In genomic region chr10:18650618-18651017, GRCh38 we compare ENCODE assay signal across 8 cellular contexts. TPM values are rescaled to one million over a fixed set of nuclear protein-coding genes. Genes with fewer than 3 reads are reported as not detected.
A peak's percentile ranks its signal among the peaks of the same experiment; 100 is the strongest.
DNase-seq lines count a peak whose midpoint lies in the region; TF ChIP-seq lines count a peak whose summit lies in the region.

No MANE protein-coding gene starts in this region.

- H3F3A ChIP-seq in neural progenitor cell (ENCODE audit: low read depth): peaks cover 5% of the 10 kb centered on the region

- POLR2A ChIA-PET in CD8-positive, alpha-beta memory T cell (lab: Charles Lee): no interaction called here

- H3K4me1 Mint-ChIP-seq in CD8-positive, alpha-beta memory T cell: peaks cover 35 to 46% (median 46%) of the 10 kb centered on the region in 3 donors
- peaks cover 26% of the 10 kb centered on the region for H3K4me1 Mint-ChIP-seq in neural progenitor cell

- peaks cover 0 to 2% of the 10 kb centered on the region in 2 donors for H3K27me3 Mint-ChIP-seq in CD8-positive, alpha-beta memory T cell
- peaks cover 6% of the 10 kb centered on the region for H3K27me3 Mint-ChIP-seq in neural progenitor cell (ENCODE audit: insufficient read depth, low read depth)

- peak overlapping the region; percentile 95 to 99 (median 97) for H3K27ac Mint-ChIP-seq in CD8-positive, alpha-beta memory T cell
- peak overlapping the region; percentile 69 for H3K27ac Mint-ChIP-seq in neural progenitor cell

- peak overlapping the region; percentile 94 for H2AFZ ChIP-seq in neural progenitor cell (replicated peaks)

- H3K4me1 ChIP-seq in CD8-positive, alpha-beta memory T cell (ENCODE audit: insufficient read depth, low read length): peaks cover 26% of the 10 kb centered on the region
- H3K4me1 ChIP-seq in ectodermal cell (ENCODE audit: control insufficient read depth, insufficient read depth, low read length) (peaks cover 10% of the 10 kb centered on the region), neural progenitor cell (peaks cover 17% of the 10 kb centered on the region)

- WGBS in ectodermal cell, 2 experiments: 2 to 5% methylated on average over 3 to 4 of the region's 4 CpGs

- peaks cover 35% of the 10 kb centered on the region for H3K79me2 ChIP-seq in neural progenitor cell (ENCODE audit: low read depth)

- H3K4me3 Mint-ChIP-seq in CD8-positive, alpha-beta memory T cell: peak overlapping the region; percentile 94 to 99 (median 96)
- H3K4me3 Mint-ChIP-seq in neural progenitor cell: peak overlapping the region; percentile 97

- H3K9me3 ChIP-seq in CD8-positive, alpha-beta memory T cell (ENCODE audit: low read length): no peaks in the 10 kb centered on the region
- no peaks in the 10 kb centered on the region for H3K9me3 ChIP-seq in ectodermal cell (ENCODE audit: control insufficient read depth, low read length)
- H3K9me3 ChIP-seq in neural progenitor cell (ENCODE audit: low read depth): no peaks in the 10 kb centered on the region

- H3K27ac ChIP-seq in CD8-positive, alpha-beta memory T cell (ENCODE audit: low read depth, low read length): peak overlapping the region; percentile 87
- H3K27ac ChIP-seq in ectodermal cell (ENCODE audit: insufficient read depth, low read depth, low read length, poor library complexity, severe bottlenecking): no peak overlapping the region
- no peak overlapping the region for H3K27ac ChIP-seq in neural progenitor cell

- H3K36me3 Mint-ChIP-seq in CD8-positive, alpha-beta memory T cell: peaks cover 0 to 43% (median 9%) of the 10 kb centered on the region in 3 donors
- no peaks in the 10 kb centered on the region for H3K36me3 Mint-ChIP-seq in neural progenitor cell

- TF ChIP-seq CTCF in neural progenitor cell (IDR thresholded peaks at IDR 0.05): no peak

- H4K20me1 ChIP-seq in neural progenitor cell (ENCODE audit: low read depth): no peaks in the 10 kb centered on the region

- peak overlapping the region; percentile 81 for H3K9ac ChIP-seq in neural progenitor cell

- no peaks in the 10 kb centered on the region for H3K36me3 ChIP-seq in CD8-positive, alpha-beta memory T cell (ENCODE audit: insufficient read depth, low read length)
- H3K36me3 ChIP-seq in ectodermal cell (ENCODE audit: control insufficient read depth, insufficient read depth, low read length) (no peaks in the 10 kb centered on the region), neural progenitor cell (no peaks in the 10 kb centered on the region)

- H3K27me3 ChIP-seq in CD8-positive, alpha-beta memory T cell (ENCODE audit: insufficient read depth, low read length, poor library complexity, severe bottlenecking): no peaks in the 10 kb centered on the region
- no peaks in the 10 kb centered on the region for H3K27me3 ChIP-seq in ectodermal cell (ENCODE audit: control insufficient read depth, insufficient read depth, low read length, poor library complexity, severe bottlenecking)
- H3K27me3 ChIP-seq in neural progenitor cell: no peaks in the 10 kb centered on the region

- peak overlapping the region; percentile 93 for H3K4me2 ChIP-seq in neural progenitor cell

- no peaks in the 10 kb centered on the region for H3K9me3 Mint-ChIP-seq in CD8-positive, alpha-beta memory T cell
- H3K9me3 Mint-ChIP-seq in neural progenitor cell: no peaks in the 10 kb centered on the region

- DNase-seq in CD8-positive, alpha-beta memory T cell: peak in 1 of 5 donors; percentile 13
- DNase-seq in NCI-H82 (lab: John Stamatoyannopoulos, UW) (peak; percentile 21), neural progenitor cell (ENCODE audit: low spot score) (no peak), MV-4-11 (lab: John Stamatoyannopoulos, UW) (no peak), NCI-H226 (no peak), NCI-H526 (lab: John Stamatoyannopoulos, UW) (no peak), foreskin melanocyte (no peak)

- CTCF ChIA-PET in CD8-positive, alpha-beta memory T cell (lab: Charles Lee): no interaction called here

- peak overlapping the region; percentile 90 for H3K4me3 ChIP-seq in CD8-positive, alpha-beta memory T cell (ENCODE audit: low read length)
- H3K4me3 ChIP-seq in ectodermal cell (ENCODE audit: insufficient read depth, low read depth, low read length) (peak overlapping the region; percentile 70), neural progenitor cell (peak overlapping the region; percentile 86)

RNA-seq across cellular contexts. Expression of gene NSUN6, which starts 0.8 kb away (rescaled TPM):
- total RNA-seq in CD8-positive, alpha-beta memory T cell: 10 to 100 TPM; 14.1 to 16.4 TPM
- polyA plus RNA-seq in CD8-positive, alpha-beta memory T cell: 8.6 TPM
- polyA plus RNA-seq in ectodermal cell (2013, experiment 1 of 4): 18.5 TPM
- 22.2 TPM for polyA plus RNA-seq in ectodermal cell (2013, experiment 2 of 4)
- 18.6 TPM for polyA plus RNA-seq in ectodermal cell (2013, experiment 3 of 4)
- 18.9 TPM for polyA plus RNA-seq in ectodermal cell (2013, experiment 4 of 4)
- total RNA-seq in neural progenitor cell (ENCODE audit: low replicate concordance): 20.3 and 21.9 TPM in 2 replicates

RNA-seq across cellular contexts. Expression of gene ARL5B, which starts 8.6 kb away (rescaled TPM):
- 1 to 10 TPM; 9.0 to 9.5 TPM for total RNA-seq in CD8-positive, alpha-beta memory T cell
- polyA plus RNA-seq in CD8-positive, alpha-beta memory T cell: 0.98 TPM
- 40.1 TPM for polyA plus RNA-seq in ectodermal cell (2013, experiment 1 of 4)
- polyA plus RNA-seq in ectodermal cell (2013, experiment 2 of 4): 45.8 TPM
- polyA plus RNA-seq in ectodermal cell (2013, experiment 3 of 4): 41.7 TPM
- polyA plus RNA-seq in ectodermal cell (2013, experiment 4 of 4): 42.9 TPM
- total RNA-seq in neural progenitor cell (ENCODE audit: low replicate concordance): 73.5 and 108 TPM in 2 replicates
